In the genomic region with DNA sequence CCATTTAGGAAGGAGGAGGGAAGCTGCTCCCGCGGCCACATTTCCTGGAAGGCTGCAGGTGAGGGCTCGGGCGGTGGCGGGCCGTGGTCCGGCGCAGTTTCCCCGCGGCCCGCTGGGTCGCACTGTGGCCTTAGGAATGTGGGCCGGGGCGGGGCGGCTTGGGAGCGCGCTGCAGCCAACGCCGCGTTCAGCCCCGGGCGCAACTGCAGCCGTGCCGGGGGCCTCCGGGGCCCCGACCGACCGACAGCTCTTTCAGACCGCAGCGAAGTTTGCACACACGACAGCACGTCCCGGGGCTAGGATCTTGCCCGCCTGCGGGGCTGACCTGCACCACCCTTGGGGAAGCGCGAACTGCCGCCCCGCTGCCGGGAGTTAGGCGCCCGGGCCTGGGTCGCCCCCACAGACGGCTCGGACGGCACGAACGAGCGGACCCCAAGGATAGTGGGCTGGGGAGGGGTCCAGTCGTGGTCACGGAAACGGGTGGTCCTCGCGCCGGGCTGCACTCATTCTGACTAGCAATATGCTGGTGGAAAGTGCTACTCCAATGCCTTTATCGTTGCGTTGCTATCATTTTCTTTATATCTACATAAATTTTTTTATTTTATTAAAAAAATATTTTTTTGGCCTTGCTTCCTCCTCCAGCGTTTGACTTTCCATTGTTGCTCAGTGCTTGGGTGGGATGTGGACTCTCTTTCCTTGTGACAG, we compare ENCODE assay signal across 1 cellular context.
TF ChIP-seq lines count a peak whose summit lies in the region.

No MANE protein-coding gene starts in this region.

TF ChIP-seq in H1, 55 proteins besides CTCF, POLR2A, EP300 and RAD21 (continued from another document):
- TF ChIP-seq MAFK (IDR thresholded peaks at IDR 0.05; ENCODE audit: low read depth, low read length) (no peak; the same call in 1 of the 2 replicates), NANOG (IDR thresholded peaks at IDR 0.05; ENCODE audit: insufficient read depth, low read depth, low read length, poor library complexity, severe bottlenecking) (peak; percentile 34), TAF1 (IDR thresholded peaks at IDR 0.05; ENCODE audit: low read depth, low read length) (0 out of 2 replicates have a peak, but pooled peaks have one; percentile 39), GTF2F1 (IDR thresholded peaks at IDR 0.05; ENCODE audit: borderline replicate concordance, low read depth, low read length) (no peak), SP4 (IDR thresholded peaks at IDR 0.05; ENCODE audit: low read length) (no peak), CHD1 (IDR thresholded peaks at IDR 0.05; ENCODE audit: low read depth, low read length) (no peak), MAX (IDR thresholded peaks at IDR 0.05) (peak; percentile 50; the same call in 1 of the 2 replicates), POLR2AphosphoS5 (IDR thresholded peaks at IDR 0.05; ENCODE audit: low read depth, low read length) (peak; percentile 55; the same call in 1 of the 2 replicates), TCF12 (IDR thresholded peaks at IDR 0.05; ENCODE audit: low read depth, low read length) (0 out of 2 replicates have a peak, but pooled peaks have one; percentile 27), KDM4A (IDR thresholded peaks at IDR 0.05; ENCODE audit: low read depth, low read length, severe bottlenecking) (peak; percentile 76), CEBPB (IDR thresholded peaks at IDR 0.05; ENCODE audit: low read depth, low read length) (no peak), TEAD4 (IDR thresholded peaks at IDR 0.05; ENCODE audit: low read depth, low read length) (peak; percentile 82), BCL11A (IDR thresholded peaks at IDR 0.05; ENCODE audit: low read depth in 2 of 2, low read length in 2 of 2) (no peak), SIX5 (IDR thresholded peaks at IDR 0.05; ENCODE audit: low read depth, low read length) (no peak), ASH2L (IDR thresholded peaks at IDR 0.05; ENCODE audit: low read length) (peak; percentile 82), EGR1 (IDR thresholded peaks at IDR 0.05; ENCODE audit: borderline replicate concordance, low read depth, low read length) (0 out of 2 replicates have a peak, but pooled peaks have one; percentile 21), HDAC2 (IDR thresholded peaks at IDR 0.05; ENCODE audit: borderline replicate concordance in 1 of 2, low read depth in 2 of 2, low read length in 2 of 2) (no peak; a peak in 1 of 4 replicates), TAF7 (optimal IDR thresholded peaks at IDR 0.05; ENCODE audit: borderline replicate concordance, low read depth, low read length) (peak; percentile 82), SUZ12 (IDR thresholded peaks at IDR 0.05; ENCODE audit: low read length) (no peak), SIRT6 (IDR thresholded peaks at IDR 0.05; ENCODE audit: low read length) (no peak), GABPA (IDR thresholded peaks at IDR 0.05; ENCODE audit: borderline replicate concordance, insufficient read depth, low read length) (peak; percentile 43; the same call in 1 of the 2 replicates), SP2 (IDR thresholded peaks at IDR 0.05; ENCODE audit: low read length) (no peak), ZNF274 (IDR thresholded peaks at IDR 0.05; ENCODE audit: borderline replicate concordance, extremely low read depth, low read length) (no peak), KDM5A (IDR thresholded peaks at IDR 0.05; ENCODE audit: low read length) (no peak), YY1 (IDR thresholded peaks at IDR 0.05; ENCODE audit: low read depth, low read length) (peak; percentile 66; the same call in 1 of the 2 replicates), BACH1 (IDR thresholded peaks at IDR 0.05; ENCODE audit: low read length) (no peak)
- TF ChIP-seq, protein P1, sequence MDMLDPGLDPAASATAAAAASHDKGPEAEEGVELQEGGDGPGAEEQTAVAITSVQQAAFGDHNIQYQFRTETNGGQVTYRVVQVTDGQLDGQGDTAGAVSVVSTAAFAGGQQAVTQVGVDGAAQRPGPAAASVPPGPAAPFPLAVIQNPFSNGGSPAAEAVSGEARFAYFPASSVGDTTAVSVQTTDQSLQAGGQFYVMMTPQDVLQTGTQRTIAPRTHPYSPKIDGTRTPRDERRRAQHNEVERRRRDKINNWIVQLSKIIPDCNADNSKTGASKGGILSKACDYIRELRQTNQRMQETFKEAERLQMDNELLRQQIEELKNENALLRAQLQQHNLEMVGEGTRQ (IDR thresholded peaks at IDR 0.05; ENCODE audit: low read length) = no peak
TF ChIP-seq in H1: peak in this region for 19.
